Comparison of ENCODE assay signal across 8 cellular contexts in genomic region chr11:123559418-123559817, GRCh38.
DNase-seq lines count a peak whose midpoint lies in the region; ATAC-seq lines count a peak whose summit lies in the region.

No MANE protein-coding gene starts in this region.

- H3K4me3 Mint-ChIP-seq in stimulated activated naive CD8-positive, alpha-beta T cell treated with anti-CD3 and anti-CD28 coated beads, Interleukin-15, Interleukin-2, amounts not matched to agents 100 ng/mL and 50 ng/mL, for 24 hours: peak overlapping the region; percentile 73
- peak overlapping the region in 6 of 10 donors; percentile 0 to 86 (median 78) for H3K4me3 Mint-ChIP-seq in naive thymus-derived CD4-positive, alpha-beta T cell

- ATAC-seq in stimulated activated naive CD8-positive, alpha-beta T cell treated with anti-CD3 and anti-CD28 coated beads, Interleukin-15, Interleukin-2, amounts not matched to agents 100 U/mL and 50 U/mL, for 24 hours: no peak
- ATAC-seq in naive thymus-derived CD4-positive, alpha-beta T cell: no peak
- ATAC-seq in HG02642 (IDR thresholded peaks at IDR 0.05; ENCODE audit: poor library complexity, unreplicated experiment): no peak

- no peaks in the 10 kb centered on the region for H3K9me3 ChIP-seq in naive thymus-derived CD4-positive, alpha-beta T cell (ENCODE audit: control insufficient read depth in 2 of 3, low read length in 3 of 3)

- no peaks in the 10 kb centered on the region for H3K36me3 Mint-ChIP-seq in stimulated activated naive CD8-positive, alpha-beta T cell treated with anti-CD3 and anti-CD28 coated beads, Interleukin-15, Interleukin-2, amounts not matched to agents 100 ng/mL and 50 ng/mL, for 24 hours (ENCODE audit: low read depth)
- H3K36me3 Mint-ChIP-seq in naive thymus-derived CD4-positive, alpha-beta T cell: peaks cover 0 to 4% (median 0%) of the 10 kb centered on the region in 5 donors

- H3K4me1 ChIP-seq in naive thymus-derived CD4-positive, alpha-beta T cell (ENCODE audit: control insufficient read depth in 2 of 2, insufficient read depth in 2 of 2, low read length in 2 of 2): peaks cover 0 to 7% of the 10 kb centered on the region in 2 donors

- CTCF ChIA-PET in naive thymus-derived CD4-positive, alpha-beta T cell (lab: Charles Lee): interaction anchor here (0.6 to 0.8 kb wide), 2 partner anchors 15 to 497 kb away, joined by 3 read pairs; partner anchors contain the start of gene HSPA8

- no peak overlapping the region for H3K4me3 ChIP-seq in naive thymus-derived CD4-positive, alpha-beta T cell (ENCODE audit: low read length)

- H3K9me3 Mint-ChIP-seq in stimulated activated naive CD8-positive, alpha-beta T cell treated with anti-CD3 and anti-CD28 coated beads, Interleukin-15, Interleukin-2, amounts not matched to agents 100 ng/mL and 50 ng/mL, for 24 hours: no peaks in the 10 kb centered on the region
- H3K9me3 Mint-ChIP-seq in naive thymus-derived CD4-positive, alpha-beta T cell: no peaks in the 10 kb centered on the region

- no peaks in the 10 kb centered on the region for H3K36me3 ChIP-seq in naive thymus-derived CD4-positive, alpha-beta T cell (ENCODE audit: control insufficient read depth in 2 of 3, insufficient read depth in 3 of 3, low read length in 3 of 3)

- no peak overlapping the region for H3K27ac Mint-ChIP-seq in stimulated activated naive CD8-positive, alpha-beta T cell treated with anti-CD3 and anti-CD28 coated beads, Interleukin-15, Interleukin-2, amounts not matched to agents 100 ng/mL and 50 ng/mL, for 24 hours
- H3K27ac Mint-ChIP-seq in naive thymus-derived CD4-positive, alpha-beta T cell: peak overlapping the region in 2 of 9 donors; percentile 37 to 38

- intact Hi-C loops in naive thymus-derived CD4-positive, alpha-beta T cell (cut with micrococcal nuclease): loop anchor here in 1 of 2 donors (10.0 kb wide), 2 partner anchors 255 to 455 kb away; no protein-coding TSS in a partner anchor

- peaks cover 16% of the 10 kb centered on the region for H3K4me1 Mint-ChIP-seq in stimulated activated naive CD8-positive, alpha-beta T cell treated with anti-CD3 and anti-CD28 coated beads, Interleukin-15, Interleukin-2, amounts not matched to agents 100 ng/mL and 50 ng/mL, for 24 hours (ENCODE audit: low read depth)
- H3K4me1 Mint-ChIP-seq in naive thymus-derived CD4-positive, alpha-beta T cell: peaks cover 7 to 35% (median 18%) of the 10 kb centered on the region in 7 donors

- peak overlapping the region; percentile 94 for H3K27ac ChIP-seq in caudate nucleus (ENCODE audit: low read depth, low read length)
- H3K27ac ChIP-seq in naive thymus-derived CD4-positive, alpha-beta T cell (ENCODE audit: low read depth, low read length): no peak overlapping the region

- POLR2A ChIA-PET in naive thymus-derived CD4-positive, alpha-beta T cell (lab: Charles Lee): no interaction called here

- peaks cover 6% of the 10 kb centered on the region for H3K27me3 Mint-ChIP-seq in stimulated activated naive CD8-positive, alpha-beta T cell treated with anti-CD3 and anti-CD28 coated beads, Interleukin-15, Interleukin-2, amounts not matched to agents 100 ng/mL and 50 ng/mL, for 24 hours
- peaks cover 0 to 4% (median 0%) of the 10 kb centered on the region in 5 donors for H3K27me3 Mint-ChIP-seq in naive thymus-derived CD4-positive, alpha-beta T cell

- H3K27me3 ChIP-seq in naive thymus-derived CD4-positive, alpha-beta T cell (ENCODE audit: control insufficient read depth in 2 of 2, insufficient read depth in 2 of 2, low read length in 2 of 2): no peaks in the 10 kb centered on the region

- no peak for DNase-seq in stimulated activated naive CD8-positive, alpha-beta T cell treated with anti-CD3 and anti-CD28 coated beads, Interleukin-15, Interleukin-2, amounts not matched to agents 100 U/mL and 50 U/mL, for 24 hours
- peak in 8 of 61 donors; percentile 31 to 59 (median 50) for DNase-seq in caudate nucleus (lab: John Stamatoyannopoulos, UW)
- DNase-seq in naive thymus-derived CD4-positive, alpha-beta T cell: no peak
- DNase-seq in NCI-H226: no peak
- no peak for DNase-seq in stimulated activated CD4-positive, alpha-beta T cell treated with anti-CD3 and anti-CD28 coated beads, Interleukin-2, amount 100 ng/mL, for 24 hours
- no peak for DNase-seq in NCI-H1694 treated with DMSO at 0.1 percent for 48 hours (lab: John Stamatoyannopoulos, UW)
